In genomic region chr7:30906520-30907240, GRCh38 we compare ENCODE assay signal across 13 cellular contexts. TPM values are rescaled to one million over a fixed set of nuclear protein-coding genes. Genes with fewer than 3 reads are reported as not detected.
DNase-seq lines count a peak whose midpoint lies in the region; ATAC-seq and TF ChIP-seq lines count a peak whose summit lies in the region.
"Had no signal": no experiment of that assay in that cellular context is flagged by ENCODE, and none has a peak within 500 bp of the region (broad histone marks: within the 10 kb centered on the region; RNA-seq: fewer than 3 reads in every experiment).

No MANE protein-coding gene starts in this region.

- H3K9me3 ChIP-seq in gastroesophageal sphincter, result no peaks in the 10 kb centered on the region
- no peaks in the 10 kb centered on the region for H3K9me3 ChIP-seq in skeletal muscle tissue (ENCODE audit: control insufficient read depth in 3 of 3, low read length in 3 of 3)
- H3K9me3 ChIP-seq: BE2C had no signal

- H3K27ac Mint-ChIP-seq in activated CD4-positive, alpha-beta T cell treated with anti-CD3 and anti-CD28 coated beads for 36 hours, result no peak overlapping the region
- H3K27ac Mint-ChIP-seq in activated T-cell treated with anti-CD3 and anti-CD28 coated beads, Interleukin-2, amount 50 U/mL, for 72 hours, result no peak overlapping the region
- H3K27ac Mint-ChIP-seq in effector memory CD8-positive, alpha-beta T cell, result no peak overlapping the region
- H3K27ac Mint-ChIP-seq: activated naive CD4-positive, alpha-beta T cell treated with anti-CD3 and anti-CD28 coated beads, Interleukin-2, amount 10 ng/mL, durations not matched to agents 7 days and 5 days had no signal

- POLR2A ChIA-PET in RWPE1 (lab: Yijun Ruan, JAX; ENCODE audit: low non-redundant PET), result no interaction called here
- POLR2A ChIA-PET in activated CD4-positive, alpha-beta T cell treated with anti-CD3 and anti-CD28 coated beads for 36 hours (lab: Charles Lee), result no interaction called here

- H3K36me3 Mint-ChIP-seq in activated CD4-positive, alpha-beta T cell treated with anti-CD3 and anti-CD28 coated beads for 36 hours (ENCODE audit: low read depth), result no peaks in the 10 kb centered on the region
- H3K36me3 Mint-ChIP-seq in activated T-cell treated with anti-CD3 and anti-CD28 coated beads, Interleukin-2, amount 50 U/mL, for 72 hours (ENCODE audit: insufficient read depth in 2 of 2), result no peaks in the 10 kb centered on the region
- H3K36me3 Mint-ChIP-seq in effector memory CD8-positive, alpha-beta T cell (ENCODE audit: insufficient read depth), result no peaks in the 10 kb centered on the region
- H3K36me3 Mint-ChIP-seq: activated naive CD4-positive, alpha-beta T cell treated with anti-CD3 and anti-CD28 coated beads, Interleukin-2, amount 10 ng/mL, durations not matched to agents 7 days and 5 days had no signal

- no peak for TF ChIP-seq EP300 in gastroesophageal sphincter (IDR thresholded peaks at IDR 0.05)

- CTCF ChIA-PET in RWPE1 (lab: Yijun Ruan, JAX), result no interaction called here
- CTCF ChIA-PET in activated CD4-positive, alpha-beta T cell treated with anti-CD3 and anti-CD28 coated beads for 36 hours (lab: Charles Lee), result interaction anchor here (1.5 kb wide), 1 partner anchor 32 kb away, joined by 6 read pairs; no protein-coding TSS in a partner anchor

- H3K4me1 ChIP-seq in gastroesophageal sphincter (peaks cover 0 to 98% (median 60%) of the 10 kb centered on the region in 3 donors), skeletal muscle tissue (ENCODE audit: control insufficient read depth in 3 of 3, insufficient read depth in 3 of 3, low read length in 3 of 3) (peaks cover 47 to 51% (median 50%) of the 10 kb centered on the region in 3 donors)

- intact Hi-C loops in activated CD4-positive, alpha-beta T cell treated with anti-CD3 and anti-CD28 coated beads for 36 hours (cut with DNase I, micrococcal nuclease), result no loop called here

- TF ChIP-seq POLR2A in gastroesophageal sphincter (IDR thresholded peaks at IDR 0.05), result no peak

- no peaks in the 10 kb centered on the region for H3K27me3 Mint-ChIP-seq in activated CD4-positive, alpha-beta T cell treated with anti-CD3 and anti-CD28 coated beads for 36 hours
- no peaks in the 10 kb centered on the region for H3K27me3 Mint-ChIP-seq in activated T-cell treated with anti-CD3 and anti-CD28 coated beads, Interleukin-2, amount 50 U/mL, for 72 hours (ENCODE audit: low read depth)
- peaks cover 0 to under 1% of the 10 kb centered on the region in 2 donors for H3K27me3 Mint-ChIP-seq in effector memory CD8-positive, alpha-beta T cell

- H3K9ac ChIP-seq in skeletal muscle tissue (ENCODE audit: low read depth in 1 of 3, low read length in 3 of 3), result no peak overlapping the region

- H3K36me3 ChIP-seq in gastroesophageal sphincter (no peaks in the 10 kb centered on the region), skeletal muscle tissue (ENCODE audit: control insufficient read depth in 3 of 3, insufficient read depth in 3 of 3, low read length in 3 of 3) (no peaks in the 10 kb centered on the region)
- H3K36me3 ChIP-seq: BE2C had no signal

- H3K27me3 ChIP-seq in gastroesophageal sphincter (no peaks in the 10 kb centered on the region), skeletal muscle tissue (ENCODE audit: control insufficient read depth in 3 of 3, insufficient read depth in 3 of 3, low read length in 3 of 3) (no peaks in the 10 kb centered on the region)
- H3K27me3 ChIP-seq: BE2C had no signal

- H3K4me3 Mint-ChIP-seq in activated CD4-positive, alpha-beta T cell treated with anti-CD3 and anti-CD28 coated beads for 36 hours, result no peak overlapping the region
- H3K4me3 Mint-ChIP-seq in activated T-cell treated with anti-CD3 and anti-CD28 coated beads, Interleukin-2, amount 50 U/mL, for 72 hours, result no peak overlapping the region
- H3K4me3 Mint-ChIP-seq in effector memory CD8-positive, alpha-beta T cell, result no peak overlapping the region
- H3K4me3 Mint-ChIP-seq: activated naive CD4-positive, alpha-beta T cell treated with anti-CD3 and anti-CD28 coated beads, Interleukin-2, amount 10 ng/mL, durations not matched to agents 7 days and 5 days had no signal

- ATAC-seq in gastroesophageal sphincter, result no peak
- ATAC-seq in HG03565 (IDR thresholded peaks at IDR 0.05; ENCODE audit: unreplicated experiment), result no peak
- ATAC-seq in activated CD4-positive, alpha-beta T cell treated with anti-CD3 and anti-CD28 coated beads for 36 hours, result no peak
- no peak for ATAC-seq in activated T-cell treated with anti-CD3 and anti-CD28 coated beads, Interleukin-2, amount 50 U/mL, for 72 hours (replicated peaks in 1 of 2)
- ATAC-seq in effector memory CD8-positive, alpha-beta T cell (replicated peaks), result no peak

- H3K27ac ChIP-seq in RWPE1 (peak overlapping the region; percentile 57), gastroesophageal sphincter (peak overlapping the region in 3 of 4 donors; percentile 85 to 91 (median 88)), skeletal muscle tissue (ENCODE audit: low read depth, low read length) (peak overlapping the region; percentile 59)

- 38 to 69% methylated on average over 3 to 4 of the region's 11 CpGs for WGBS in gastroesophageal sphincter (ENCODE audit: low coverage in 1 of 2), 2 donors

- H3K9me3 Mint-ChIP-seq in activated CD4-positive, alpha-beta T cell treated with anti-CD3 and anti-CD28 coated beads for 36 hours (ENCODE audit: low read depth), result no peaks in the 10 kb centered on the region
- no peaks in the 10 kb centered on the region for H3K9me3 Mint-ChIP-seq in activated T-cell treated with anti-CD3 and anti-CD28 coated beads, Interleukin-2, amount 50 U/mL, for 72 hours
- H3K9me3 Mint-ChIP-seq in effector memory CD8-positive, alpha-beta T cell, result no peaks in the 10 kb centered on the region
- H3K9me3 Mint-ChIP-seq: activated naive CD4-positive, alpha-beta T cell treated with anti-CD3 and anti-CD28 coated beads, Interleukin-2, amount 10 ng/mL, durations not matched to agents 7 days and 5 days had no signal

- H3K4me3 ChIP-seq in gastroesophageal sphincter (no peak overlapping the region), skeletal muscle tissue (ENCODE audit: low read length in 3 of 3) (no peak overlapping the region)

- no peaks in the 10 kb centered on the region for H3K4me1 Mint-ChIP-seq in activated CD4-positive, alpha-beta T cell treated with anti-CD3 and anti-CD28 coated beads for 36 hours
- H3K4me1 Mint-ChIP-seq in activated T-cell treated with anti-CD3 and anti-CD28 coated beads, Interleukin-2, amount 50 U/mL, for 72 hours (ENCODE audit: low read depth), result no peaks in the 10 kb centered on the region
- peaks cover 0 to 1% of the 10 kb centered on the region in 2 donors for H3K4me1 Mint-ChIP-seq in effector memory CD8-positive, alpha-beta T cell (ENCODE audit: low read depth in 2 of 2)

- peak; percentile 84 for DNase-seq in EH (ENCODE audit: low read depth)
- DNase-seq in RWPE1 (ENCODE audit: low spot score), result peak; percentile 27
- DNase-seq in activated CD4-positive, alpha-beta T cell treated with anti-CD3 and anti-CD28 coated beads for 36 hours, result no peak
- DNase-seq in activated T-cell treated with anti-CD3 and anti-CD28 coated beads, Interleukin-2, amount 50 U/mL, for 72 hours, result no peak
- no peak for DNase-seq in effector memory CD8-positive, alpha-beta T cell
- DNase-seq: activated naive CD4-positive, alpha-beta T cell treated with anti-CD3 and anti-CD28 coated beads, Interleukin-2, amount 10 ng/mL, durations not matched to agents 7 days and 5 days; BE2C; islet precursor cell; NCI-H1092; RPMI8226 had no signal

- no peak for TF ChIP-seq CTCF in RWPE1 (conservative IDR thresholded peaks at IDR 0.05; ENCODE audit: low read depth)
- TF ChIP-seq CTCF in gastroesophageal sphincter (IDR thresholded peaks at IDR 0.05), result no peak

RNA-seq across cellular contexts. Expression of gene AQP1, which starts 5.0 kb away (rescaled TPM):
- total RNA-seq in gastroesophageal sphincter, result 100 to 1,000 TPM; 439 to 589 (median 503) TPM
- total RNA-seq in skeletal muscle tissue, result 67.8 TPM
- total RNA-seq in activated CD4-positive, alpha-beta T cell treated with anti-CD3 and anti-CD28 coated beads for 36 hours, result under 1 TPM; 0.16 to 0.25 TPM
- under 1 TPM; 0.60 to 0.72 TPM for total RNA-seq in activated T-cell treated with anti-CD3 and anti-CD28 coated beads, Interleukin-2, amount 50 U/mL, for 72 hours

RNA-seq across cellular contexts. Expression of gene GHRHR, which starts 57.1 kb away (rescaled TPM):
- total RNA-seq in gastroesophageal sphincter (not detected), skeletal muscle tissue (not detected)
- not detected for total RNA-seq in activated CD4-positive, alpha-beta T cell treated with anti-CD3 and anti-CD28 coated beads for 36 hours
- not detected for total RNA-seq in activated T-cell treated with anti-CD3 and anti-CD28 coated beads, Interleukin-2, amount 50 U/mL, for 72 hours

Comparison
In these comparisons a context has a peak if more than half of its experiments do, and no peak if none do; other contexts are left out.
1. DNase-seq: peak in EH (single experiment) and RWPE1 (single experiment); none in activated CD4-positive, alpha-beta T cell treated with anti-CD3 and anti-CD28 coated beads for 36 hours (single experiment), activated T-cell treated with anti-CD3 and anti-CD28 coated beads, Interleukin-2, amount 50 U/mL, for 72 hours (0 of 2) and effector memory CD8-positive, alpha-beta T cell (0 of 3).
2. RNA of gene AQP1, which starts 5.0 kb away (total RNA-seq): 439 to 589 TPM in gastroesophageal sphincter and 67.8 TPM in skeletal muscle tissue (single experiment); 0.60 to 0.72 TPM in activated T-cell treated with anti-CD3 and anti-CD28 coated beads, Interleukin-2, amount 50 U/mL, for 72 hours and 0.16 to 0.25 TPM in activated CD4-positive, alpha-beta T cell treated with anti-CD3 and anti-CD28 coated beads for 36 hours; every median in the first group is over 10 times any median in the second.
3. Peak in every context shown above with its lines, with median percentiles within 50 percentile points of each other: H3K27ac ChIP-seq.